ENCODE assay signal across 15 cellular contexts in genomic region chr7:126659124-126659523, GRCh38.
DNase-seq lines count a peak whose midpoint lies in the region; ATAC-seq and TF ChIP-seq lines count a peak whose summit lies in the region.
"Had no signal": no experiment of that assay in that cellular context is flagged by ENCODE, and none has a peak within 500 bp of the region (broad histone marks: within the 10 kb centered on the region; RNA-seq: fewer than 3 reads in every experiment).

No MANE protein-coding gene starts in this region.

- H3K36me3 Mint-ChIP-seq in GM23338 (ENCODE audit: low read depth): no peaks in the 10 kb centered on the region
- no peaks in the 10 kb centered on the region for H3K36me3 Mint-ChIP-seq in activated CD4-positive, alpha-beta T cell treated with anti-CD3 and anti-CD28 coated beads, Interleukin-2, amount 10 ng/mL, durations not matched to agents 7 days and 5 days (ENCODE audit: low read depth)
- H3K36me3 Mint-ChIP-seq: activated CD8-positive, alpha-beta memory T cell treated with anti-CD3 and anti-CD28 coated beads, Interleukin-2, amount 10 ng/mL, durations not matched to agents 7 days and 5 days had no signal

- in situ Hi-C loops in gastrocnemius medialis (cut with MboI; ENCODE audit: low sequenced_read_pairs in 4 of 4): no loop called here

- H3K4me2 ChIP-seq in GM23338: no peak overlapping the region

- CTCF ChIA-PET in activated CD4-positive, alpha-beta T cell treated with anti-CD3 and anti-CD28 coated beads, Interleukin-2, amount 10 ng/mL, durations not matched to agents 7 days and 5 days (lab: Charles Lee): no interaction called here

- no peaks in the 10 kb centered on the region for H3K9me3 Mint-ChIP-seq in GM23338
- H3K9me3 Mint-ChIP-seq in activated CD4-positive, alpha-beta T cell treated with anti-CD3 and anti-CD28 coated beads, Interleukin-2, amount 10 ng/mL, durations not matched to agents 7 days and 5 days: no peaks in the 10 kb centered on the region

- H3K27me3 Mint-ChIP-seq in GM23338 (ENCODE audit: insufficient read depth, low read depth, poor library complexity): no peaks in the 10 kb centered on the region
- no peaks in the 10 kb centered on the region for H3K27me3 Mint-ChIP-seq in activated CD4-positive, alpha-beta T cell treated with anti-CD3 and anti-CD28 coated beads, Interleukin-2, amount 10 ng/mL, durations not matched to agents 7 days and 5 days
- H3K27me3 Mint-ChIP-seq: activated CD8-positive, alpha-beta memory T cell treated with anti-CD3 and anti-CD28 coated beads, Interleukin-2, amount 10 ng/mL, durations not matched to agents 7 days and 5 days had no signal

- H3F3A ChIP-seq in GM23338 (replicated peaks; ENCODE audit: low read depth): no peaks in the 10 kb centered on the region

- intact Hi-C loops in gastrocnemius medialis (cut with DNase I; ENCODE audit: low total_unique reads): no loop called here

- ATAC-seq in GM23338: no peak
- peak; percentile 81 for ATAC-seq in HG03196 (IDR thresholded peaks at IDR 0.05; ENCODE audit: unreplicated experiment)
- no peak for ATAC-seq in gastrocnemius medialis
- ATAC-seq: activated CD8-positive, alpha-beta memory T cell treated with anti-CD3 and anti-CD28 coated beads, Interleukin-2, amount 10 ng/mL, durations not matched to agents 7 days and 5 days had no signal

- H3K79me2 ChIP-seq in GM23338 (replicated peaks; ENCODE audit: insufficient read depth): no peaks in the 10 kb centered on the region

- no peak overlapping the region for H2AFZ ChIP-seq in GM23338

- no peak overlapping the region for H3K4me3 Mint-ChIP-seq in GM23338
- H3K4me3 Mint-ChIP-seq in activated CD4-positive, alpha-beta T cell treated with anti-CD3 and anti-CD28 coated beads, Interleukin-2, amount 10 ng/mL, durations not matched to agents 7 days and 5 days: no peak overlapping the region
- H3K4me3 Mint-ChIP-seq: activated CD8-positive, alpha-beta memory T cell treated with anti-CD3 and anti-CD28 coated beads, Interleukin-2, amount 10 ng/mL, durations not matched to agents 7 days and 5 days had no signal

- H3K27ac ChIP-seq in GM23338 (ENCODE audit: low read depth) (no peak overlapping the region), gastrocnemius medialis (no peak overlapping the region)
- H3K27ac ChIP-seq: ascending aorta, skin epidermis had no signal

- POLR2A ChIA-PET in activated CD4-positive, alpha-beta T cell treated with anti-CD3 and anti-CD28 coated beads, Interleukin-2, amount 10 ng/mL, durations not matched to agents 7 days and 5 days (lab: Charles Lee): no interaction called here

- H4K20me1 ChIP-seq in GM23338 (replicated peaks; ENCODE audit: insufficient read depth): no peaks in the 10 kb centered on the region

- no peaks in the 10 kb centered on the region for H3K9me3 ChIP-seq in gastrocnemius medialis
- H3K9me3 ChIP-seq: ascending aorta had no signal

- H3K27ac Mint-ChIP-seq in GM23338: peak overlapping the region; percentile 51; the same call in 1 of the 2 replicates
- H3K27ac Mint-ChIP-seq in activated CD4-positive, alpha-beta T cell treated with anti-CD3 and anti-CD28 coated beads, Interleukin-2, amount 10 ng/mL, durations not matched to agents 7 days and 5 days: no peak overlapping the region
- H3K27ac Mint-ChIP-seq: activated CD8-positive, alpha-beta memory T cell treated with anti-CD3 and anti-CD28 coated beads, Interleukin-2, amount 10 ng/mL, durations not matched to agents 7 days and 5 days had no signal

- no peaks in the 10 kb centered on the region for H3K36me3 ChIP-seq in GM23338 (ENCODE audit: insufficient read depth)
- H3K36me3 ChIP-seq in gastrocnemius medialis: no peaks in the 10 kb centered on the region
- H3K36me3 ChIP-seq: ascending aorta had no signal

- peaks cover 26% of the 10 kb centered on the region for H3K4me1 ChIP-seq in GM23338 (ENCODE audit: insufficient read depth)
- no peaks in the 10 kb centered on the region for H3K4me1 ChIP-seq in gastrocnemius medialis
- H3K4me1 ChIP-seq: ascending aorta had no signal

- H3K27me3 ChIP-seq in GM23338 (ENCODE audit: insufficient read depth) (no peaks in the 10 kb centered on the region), gastrocnemius medialis (no peaks in the 10 kb centered on the region)
- H3K27me3 ChIP-seq: ascending aorta had no signal

- no peak overlapping the region for H3K4me3 ChIP-seq in GM23338
- H3K4me3 ChIP-seq in gastrocnemius medialis: no peak overlapping the region
- H3K4me3 ChIP-seq: ascending aorta, skin epidermis had no signal

- TF ChIP-seq CTCF in GM23338 (conservative IDR thresholded peaks at IDR 0.05; ENCODE audit: low read depth in 2 of 2) (no peak), gastrocnemius medialis (IDR thresholded peaks at IDR 0.05 in 4 of 5, conservative IDR thresholded peaks at IDR 0.05 in 1 of 5) (no peak)

- no peaks in the 10 kb centered on the region for H3K9me2 ChIP-seq in GM23338 (ENCODE audit: insufficient read depth)

- DNase-seq in NOMO-1 treated with DMSO at 0.1 percent for 48 hours (lab: John Stamatoyannopoulos, UW; ENCODE audit: unreplicated experiment) (peak; percentile 6), NOMO-1 (lab: John Stamatoyannopoulos, UW; ENCODE audit: unreplicated experiment in 2 of 2) (no peak), GM23338 (ENCODE audit: low spot score) (no peak), gastrocnemius medialis (no peak), NCI-H510A (lab: John Stamatoyannopoulos, UW) (no peak)
- no peak for DNase-seq in activated effector memory CD4-positive, alpha-beta T cell treated with anti-CD3 and anti-CD28 coated beads, Interleukin-2, amount 50 U/mL, for 16 hours
- DNase-seq in activated CD4-positive, alpha-beta T cell treated with anti-CD3 and anti-CD28 coated beads, Interleukin-2, amount 10 ng/mL, durations not matched to agents 7 days and 5 days: no peak
- DNase-seq: activated CD8-positive, alpha-beta memory T cell treated with anti-CD3 and anti-CD28 coated beads, Interleukin-2, amount 10 ng/mL, durations not matched to agents 7 days and 5 days; GOT3; Kasumi-1; NCI-H524 treated with DMSO at 0.1 percent for 48 hours; stimulated activated CD8-positive, alpha-beta memory T cell treated with anti-CD3 and anti-CD28 coated beads, Interleukin-4, amount 100 ng/mL, for 48 hours had no signal

- no peak for TF ChIP-seq POLR2A in gastrocnemius medialis (IDR thresholded peaks at IDR 0.05)

- peaks cover 46% of the 10 kb centered on the region for H3K4me1 Mint-ChIP-seq in GM23338
- H3K4me1 Mint-ChIP-seq in activated CD4-positive, alpha-beta T cell treated with anti-CD3 and anti-CD28 coated beads, Interleukin-2, amount 10 ng/mL, durations not matched to agents 7 days and 5 days: no peaks in the 10 kb centered on the region
- H3K4me1 Mint-ChIP-seq: activated CD8-positive, alpha-beta memory T cell treated with anti-CD3 and anti-CD28 coated beads, Interleukin-2, amount 10 ng/mL, durations not matched to agents 7 days and 5 days had no signal

TF ChIP-seq in GM23338, 12 proteins besides CTCF, POLR2A, EP300 and RAD21:
- TF ChIP-seq ZNF114 (CRISPR knock-in tag; IDR thresholded peaks at IDR 0.05) (no peak), ZNF331 (CRISPR knock-in tag; IDR thresholded peaks at IDR 0.05; ENCODE audit: low read depth) (no peak)
